In genomic region chr14:53375573-53375972, GRCh38 we compare ENCODE assay signal across 27 cellular contexts.
"Had no signal": no experiment of that assay in that cellular context is flagged by ENCODE, and none has a peak within 500 bp of the region (broad histone marks: within the 10 kb centered on the region; RNA-seq: fewer than 3 reads in every experiment).

No MANE protein-coding gene starts in this region.

- H3K4me3 Mint-ChIP-seq: activated CD8-positive, alpha-beta T cell treated with anti-CD3 and anti-CD28 coated beads, Interleukin-2, amount 10 ng/mL, durations not matched to agents 7 days and 5 days; activated naive CD4-positive, alpha-beta T cell treated with anti-CD3 and anti-CD28 coated beads, Interleukin-2, amount 50 U/mL, for 24 hours; IgD-negative memory B cell had no signal

- H3K27me3 ChIP-seq: breast epithelium had no signal

- H3K9me3 ChIP-seq: breast epithelium, SJSA1 had no signal

- H3K27ac Mint-ChIP-seq: activated CD8-positive, alpha-beta T cell treated with anti-CD3 and anti-CD28 coated beads, Interleukin-2, amount 10 ng/mL, durations not matched to agents 7 days and 5 days; activated naive CD4-positive, alpha-beta T cell treated with anti-CD3 and anti-CD28 coated beads, Interleukin-2, amount 50 U/mL, for 24 hours; IgD-negative memory B cell had no signal

- H3K36me3 ChIP-seq: breast epithelium, SJSA1 had no signal

- H3K27me3 Mint-ChIP-seq: activated naive CD4-positive, alpha-beta T cell treated with anti-CD3 and anti-CD28 coated beads, Interleukin-2, amount 50 U/mL, for 24 hours had no signal

- H3K4me3 ChIP-seq: breast epithelium, SJSA1 had no signal

- ATAC-seq: activated CD4-positive, CD25-positive, alpha-beta regulatory T cell treated with anti-CD3 and anti-CD28 coated beads, Interleukin-2, amount 50 U/mL, for 24 hours; activated CD8-positive, alpha-beta T cell treated with anti-CD3 and anti-CD28 coated beads, Interleukin-2, amount 10 ng/mL, durations not matched to agents 7 days and 5 days; Panc1; SK-N-SH treated with all-trans-retinoic acid at 6 μM for 48 hours had no signal

- DNase-seq: activated CD4-positive, alpha-beta T cell treated with anti-CD3 and anti-CD28 coated beads for 48 hours; activated CD4-positive, alpha-beta T cell treated with anti-CD3 and anti-CD28 coated beads, Interleukin-2, amount 50 U/mL, for 4 hours; activated CD8-positive, alpha-beta memory T cell treated with anti-CD3 and anti-CD28 coated beads, Interleukin-2, amount 50 U/mL, for 48 hours; activated CD8-positive, alpha-beta T cell treated with anti-CD3 and anti-CD28 coated beads, Interleukin-2, amount 10 ng/mL, durations not matched to agents 7 days and 5 days; activated naive CD4-positive, alpha-beta T cell; activated T-cell treated with anti-CD3 and anti-CD28 coated beads, Interleukin-2, amount 50 U/mL, for 1 hour; aorta; KG1; NCI-H1048; NCI-H1417; NCI-H1930; NCI-H2171 treated with DMSO at 0.1 percent for 48 hours; NCI-H226; NCI-H526; NCI-H774; NK-92 treated with Interleukin-12 subunit alpha and Interleukin-12 subunit beta, amount 100 ng/mL, for 24 hours; OCI-M1; RPMI8226; SHP77; SW 1271 had no signal

- H3K27ac ChIP-seq: breast epithelium, SJSA1 had no signal

- H3K4me1 ChIP-seq: breast epithelium, SJSA1 had no signal

- H3K9me3 Mint-ChIP-seq: activated naive CD4-positive, alpha-beta T cell treated with anti-CD3 and anti-CD28 coated beads, Interleukin-2, amount 50 U/mL, for 24 hours had no signal
